9 cellular contexts compared by ENCODE assay signal in the genomic region with DNA sequence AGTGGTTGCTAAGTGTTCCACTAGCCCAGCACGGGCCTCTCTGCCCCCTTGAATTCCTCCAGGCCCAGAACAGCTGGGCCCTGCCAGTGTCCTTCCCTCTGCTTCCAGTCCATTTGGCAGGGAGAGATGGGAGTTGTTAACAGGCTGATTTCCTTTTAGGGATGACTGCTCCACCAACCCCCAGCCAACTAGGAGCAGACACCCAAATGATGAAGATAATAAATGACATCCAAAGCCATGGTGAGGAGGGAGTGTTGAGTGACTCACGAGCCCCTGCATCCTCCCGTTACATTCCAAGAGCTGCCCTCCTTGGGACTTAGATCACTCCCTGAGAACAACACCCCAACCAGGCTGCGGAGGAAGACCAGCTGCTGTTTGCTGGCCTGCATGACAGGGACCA. TPM values are rescaled to one million over a fixed set of nuclear protein-coding genes. Genes with fewer than 3 reads are reported as not detected.
DNase-seq lines count a peak whose midpoint lies in the region; TF ChIP-seq lines count a peak whose summit lies in the region.
"Had no signal": no experiment of that assay in that cellular context is flagged by ENCODE, and none has a peak within 500 bp of the region (broad histone marks: within the 10 kb centered on the region; RNA-seq: fewer than 3 reads in every experiment).

No MANE protein-coding gene starts in this region.

- H3K27ac ChIP-seq in coronary artery (peak overlapping the region; percentile 75 to 80), tibial artery (peak overlapping the region; percentile 79)

- TF ChIP-seq CTCF in coronary artery (IDR thresholded peaks at IDR 0.05) (no peak), tibial artery (IDR thresholded peaks at IDR 0.05) (no peak), GM10248 (IDR thresholded peaks at IDR 0.05; ENCODE audit: control extremely low read depth, extremely low read depth, low read depth, missing control alignments) (no peak)

- H3K27me3 ChIP-seq in tibial artery, result no peaks in the 10 kb centered on the region

- intact Hi-C loops in tibial artery (cut with DNase I; ENCODE audit: low total_unique reads), result no loop called here

- H3K9me3 ChIP-seq in tibial artery, result no peaks in the 10 kb centered on the region

- CTCF ChIA-PET in GM10248 (lab: Yijun Ruan, JAX), result no interaction called here

- H3K4me1 ChIP-seq in tibial artery, result peaks cover 0 to 62% (median 26%) of the 10 kb centered on the region in 4 donors

- no peaks in the 10 kb centered on the region for H3K36me3 ChIP-seq in tibial artery

- H3K4me3 ChIP-seq in coronary artery (no peak overlapping the region), tibial artery (no peak overlapping the region)

- peak; percentile 92 for DNase-seq in HT1080 (ENCODE audit: low read depth)
- DNase-seq in coronary artery (ENCODE audit: low spot score), result no peak
- DNase-seq in left kidney (ENCODE audit: low read depth, low spot score), result peak; percentile 95
- DNase-seq in tibial artery, result peak; percentile 55 to 76
- no peak for DNase-seq in DMS79 (lab: John Stamatoyannopoulos, UW)
- DNase-seq in activated CD4-positive, alpha-beta T cell treated with anti-CD3 and anti-CD28 coated beads, Interleukin-2, amount 50 U/mL, for 1 hour, result no peak
- DNase-seq in GM10248 (ENCODE audit: extremely low spot score), result no peak
- no peak for DNase-seq in stimulated activated CD4-positive, alpha-beta T cell treated with anti-CD3 and anti-CD28 coated beads, Interleukin-2, amount 100 ng/mL, for 48 hours
- DNase-seq: activated T-cell treated with anti-CD3 and anti-CD28 coated beads for 4 hours had no signal

- POLR2A ChIA-PET in GM10248 (lab: Yijun Ruan, JAX), result no interaction called here

RNA-seq across cellular contexts. Expression of a gene that starts 20.6 kb away (rescaled TPM):
- 16.3 and 22.2 TPM in 2 replicates for total RNA-seq in HT1080 (2014; rRNA removed; shearing (Covaris generic))
- 29.4 and 33.0 TPM in 2 replicates for polyA plus RNA-seq in HT1080 (2015; cell fraction: cytosol; rRNA removed)
- polyA plus RNA-seq in HT1080 (2015; cell fraction: nucleus; rRNA removed), result 22.1 and 22.5 TPM in 2 replicates

Comparison
In these comparisons a context has a peak if more than half of its experiments do, and no peak if none do; other contexts are left out.
1. DNase-seq: peak in HT1080 (single experiment), left kidney (single experiment) and tibial artery (2 of 2); none in coronary artery (single experiment), DMS79 (single experiment), activated CD4-positive, alpha-beta T cell treated with anti-CD3 and anti-CD28 coated beads, Interleukin-2, amount 50 U/mL, for 1 hour (single experiment), GM10248 (single experiment) and stimulated activated CD4-positive, alpha-beta T cell treated with anti-CD3 and anti-CD28 coated beads, Interleukin-2, amount 100 ng/mL, for 48 hours (0 of 2).